Comparison of ENCODE assay signal across 26 cellular contexts in genomic region chr4:15794432-15794831, GRCh38. TPM values are rescaled to one million over a fixed set of nuclear protein-coding genes. Genes with fewer than 3 reads are reported as not detected.
DNase-seq lines count a peak whose midpoint lies in the region; ATAC-seq and TF ChIP-seq lines count a peak whose summit lies in the region.
"Had no signal": no experiment of that assay in that cellular context is flagged by ENCODE, and none has a peak within 500 bp of the region (broad histone marks: within the 10 kb centered on the region; RNA-seq: fewer than 3 reads in every experiment).

No MANE protein-coding gene starts in this region.

- no peaks in the 10 kb centered on the region for H3K4me1 ChIP-seq in gastroesophageal sphincter
- H3K4me1 ChIP-seq: ascending aorta, Peyer's patch, stomach had no signal

- no peak for TF ChIP-seq POLR2A in gastroesophageal sphincter (IDR thresholded peaks at IDR 0.05)

- no peaks in the 10 kb centered on the region for H3K9me3 Mint-ChIP-seq in activated CD4-positive, alpha-beta T cell treated with anti-CD3 and anti-CD28 coated beads for 36 hours (ENCODE audit: low read depth)
- no peaks in the 10 kb centered on the region for H3K9me3 Mint-ChIP-seq in activated naive CD8-positive, alpha-beta T cell (ENCODE audit: low read depth)
- H3K9me3 Mint-ChIP-seq in stimulated activated effector memory CD8-positive, alpha-beta T cell treated with anti-CD3 and anti-CD28 coated beads, Interleukin-12 subunit alpha, Interleukin-12 subunit beta, amount 100 ng/mL, for 72 hours, result no peaks in the 10 kb centered on the region
- H3K9me3 Mint-ChIP-seq: activated naive CD8-positive, alpha-beta T cell treated with anti-CD3 and anti-CD28 coated beads, Interleukin-2, amount 10 ng/mL, durations not matched to agents 7 days and 5 days; CD4-positive, CD25-positive, alpha-beta regulatory T cell; IgD-negative memory B cell had no signal

- no peak for TF ChIP-seq CTCF in gastroesophageal sphincter (IDR thresholded peaks at IDR 0.05)

- CTCF ChIA-PET in activated CD4-positive, alpha-beta T cell treated with anti-CD3 and anti-CD28 coated beads for 36 hours (lab: Charles Lee), result interaction anchor here (0.6 to 1.8 kb wide), 4 partner anchors 11 to 55 kb away, joined by 3 to 8 read pairs (median 3); no protein-coding TSS in a partner anchor

- no peak for TF ChIP-seq EP300 in gastroesophageal sphincter (IDR thresholded peaks at IDR 0.05)

- H3K27me3 ChIP-seq in gastroesophageal sphincter (no peaks in the 10 kb centered on the region), MG63 (peaks cover 15% of the 10 kb centered on the region)
- H3K27me3 ChIP-seq: ascending aorta, Peyer's patch, stomach had no signal

- 77 to 79% methylated on average over 2 of the region's 2 CpGs for WGBS in gastroesophageal sphincter (ENCODE audit: low coverage in 1 of 2), 2 donors

- H3K36me3 Mint-ChIP-seq in activated CD4-positive, alpha-beta T cell treated with anti-CD3 and anti-CD28 coated beads for 36 hours (ENCODE audit: low read depth), result peaks cover 7% of the 10 kb centered on the region
- peaks cover 5% of the 10 kb centered on the region for H3K36me3 Mint-ChIP-seq in activated naive CD8-positive, alpha-beta T cell
- peaks cover 5% of the 10 kb centered on the region for H3K36me3 Mint-ChIP-seq in stimulated activated effector memory CD8-positive, alpha-beta T cell treated with anti-CD3 and anti-CD28 coated beads, Interleukin-12 subunit alpha, Interleukin-12 subunit beta, amount 100 ng/mL, for 72 hours
- H3K36me3 Mint-ChIP-seq: CD4-positive, CD25-positive, alpha-beta regulatory T cell; IgD-negative memory B cell had no signal

- H3K27ac Mint-ChIP-seq in activated CD4-positive, alpha-beta T cell treated with anti-CD3 and anti-CD28 coated beads for 36 hours, result peak overlapping the region; percentile 76
- H3K27ac Mint-ChIP-seq in activated naive CD8-positive, alpha-beta T cell, result peak overlapping the region; percentile 91
- H3K27ac Mint-ChIP-seq in stimulated activated effector memory CD8-positive, alpha-beta T cell treated with anti-CD3 and anti-CD28 coated beads, Interleukin-12 subunit alpha, Interleukin-12 subunit beta, amount 100 ng/mL, for 72 hours, result peak overlapping the region; percentile 69
- H3K27ac Mint-ChIP-seq: activated naive CD8-positive, alpha-beta T cell treated with anti-CD3 and anti-CD28 coated beads, Interleukin-2, amount 10 ng/mL, durations not matched to agents 7 days and 5 days; GM23338; IgD-negative memory B cell had no signal

- no peaks in the 10 kb centered on the region for H3K36me3 ChIP-seq in gastroesophageal sphincter
- no peaks in the 10 kb centered on the region for H3K36me3 ChIP-seq in MG63
- H3K36me3 ChIP-seq: ascending aorta, Peyer's patch, stomach had no signal

- H3K4me3 Mint-ChIP-seq in activated CD4-positive, alpha-beta T cell treated with anti-CD3 and anti-CD28 coated beads for 36 hours, result peak overlapping the region; percentile 0
- H3K4me3 Mint-ChIP-seq in activated naive CD8-positive, alpha-beta T cell, result peak overlapping the region; percentile 52
- H3K4me3 Mint-ChIP-seq in stimulated activated effector memory CD8-positive, alpha-beta T cell treated with anti-CD3 and anti-CD28 coated beads, Interleukin-12 subunit alpha, Interleukin-12 subunit beta, amount 100 ng/mL, for 72 hours, result no peak overlapping the region
- H3K4me3 Mint-ChIP-seq: activated naive CD8-positive, alpha-beta T cell treated with anti-CD3 and anti-CD28 coated beads, Interleukin-2, amount 10 ng/mL, durations not matched to agents 7 days and 5 days; GM23338; IgD-negative memory B cell had no signal

- peaks cover 46% of the 10 kb centered on the region for H3K4me1 Mint-ChIP-seq in activated CD4-positive, alpha-beta T cell treated with anti-CD3 and anti-CD28 coated beads for 36 hours
- H3K4me1 Mint-ChIP-seq in activated naive CD8-positive, alpha-beta T cell (ENCODE audit: low read depth), result peaks cover 50% of the 10 kb centered on the region
- H3K4me1 Mint-ChIP-seq in stimulated activated effector memory CD8-positive, alpha-beta T cell treated with anti-CD3 and anti-CD28 coated beads, Interleukin-12 subunit alpha, Interleukin-12 subunit beta, amount 100 ng/mL, for 72 hours, result peaks cover 20% of the 10 kb centered on the region
- H3K4me1 Mint-ChIP-seq: GM23338 had no signal

- H3K9me3 ChIP-seq in gastroesophageal sphincter (no peaks in the 10 kb centered on the region), MG63 (no peaks in the 10 kb centered on the region)
- H3K9me3 ChIP-seq: ascending aorta, Peyer's patch, stomach had no signal

- H3K27me3 Mint-ChIP-seq in activated CD4-positive, alpha-beta T cell treated with anti-CD3 and anti-CD28 coated beads for 36 hours, result no peaks in the 10 kb centered on the region
- H3K27me3 Mint-ChIP-seq in activated naive CD8-positive, alpha-beta T cell, result no peaks in the 10 kb centered on the region
- H3K27me3 Mint-ChIP-seq: activated naive CD8-positive, alpha-beta T cell treated with anti-CD3 and anti-CD28 coated beads, Interleukin-2, amount 10 ng/mL, durations not matched to agents 7 days and 5 days; IgD-negative memory B cell had no signal

- DNase-seq in activated CD4-positive, alpha-beta T cell treated with anti-CD3 and anti-CD28 coated beads for 36 hours, result no peak
- DNase-seq in activated CD4-positive, alpha-beta T cell treated with anti-CD3 and anti-CD28 coated beads, Interleukin-2, amount 50 U/mL, for 48 hours, result no peak
- DNase-seq in Right ventricle myocardium superior (no peak), cardiac septum (ENCODE audit: low spot score) (no peak), MG63 (no peak)
- no peak for DNase-seq in stimulated activated effector memory CD8-positive, alpha-beta T cell treated with anti-CD3 and anti-CD28 coated beads, Interleukin-12 subunit alpha, Interleukin-12 subunit beta, amount 100 ng/mL, for 72 hours (ENCODE audit: low spot score in 2 of 2)
- DNase-seq: activated CD4-positive, CD25-positive, alpha-beta regulatory T cell; activated naive CD8-positive, alpha-beta T cell treated with anti-CD3 and anti-CD28 coated beads, Interleukin-2, amount 10 ng/mL, durations not matched to agents 7 days and 5 days; caudate nucleus; CD4-positive, CD25-positive, alpha-beta regulatory T cell; effector memory CD4-positive, alpha-beta T cell; islet precursor cell; NCI-H2107; NCI-H345; Peyer's patch; SIG-M5; stomach had no signal

- H3K27ac ChIP-seq in gastroesophageal sphincter, result no peak overlapping the region
- H3K27ac ChIP-seq: ascending aorta, epithelial cell of prostate, Peyer's patch, stomach had no signal

- intact Hi-C loops in activated CD4-positive, alpha-beta T cell treated with anti-CD3 and anti-CD28 coated beads for 36 hours (cut with DNase I, micrococcal nuclease), result loop anchor here (1.0 to 2.0 kb wide), 5 partner anchors 13 to 108 kb away; partner anchors contain the start of gene CD38 (in 1 of the 2)
- intact Hi-C loops in Right ventricle myocardium superior (cut with DNase I) (no loop called here), cardiac septum (cut with DNase I) (no loop called here)

- POLR2A ChIA-PET in activated CD4-positive, alpha-beta T cell treated with anti-CD3 and anti-CD28 coated beads for 36 hours (lab: Charles Lee), result no interaction called here

- ATAC-seq in activated CD4-positive, alpha-beta T cell treated with anti-CD3 and anti-CD28 coated beads for 36 hours, result no peak
- ATAC-seq in Right ventricle myocardium superior (ENCODE audit: poor library complexity) (peak; percentile 77), gastroesophageal sphincter (no peak)
- no peak for ATAC-seq in stimulated activated effector memory CD8-positive, alpha-beta T cell treated with anti-CD3 and anti-CD28 coated beads, Interleukin-12 subunit alpha, Interleukin-12 subunit beta, amount 100 ng/mL, for 72 hours
- ATAC-seq: GM23338 had no signal

- no peak overlapping the region for H3K4me3 ChIP-seq in gastroesophageal sphincter
- H3K4me3 ChIP-seq in MG63, result no peak overlapping the region
- H3K4me3 ChIP-seq: ascending aorta, coronary artery, GM23338, Peyer's patch, smooth muscle cell, stomach had no signal

RNA-seq across cellular contexts. Expression of gene CD38, which starts 16.3 kb away (rescaled TPM):
- 10 to 100 TPM; 15.0 to 17.3 TPM for total RNA-seq in activated CD4-positive, alpha-beta T cell treated with anti-CD3 and anti-CD28 coated beads for 36 hours
- total RNA-seq in Right ventricle myocardium superior, result 2.5 TPM
- 0.92 TPM for total RNA-seq in cardiac septum
- total RNA-seq in gastroesophageal sphincter, result 1 to 10 TPM; 1.0 to 5.8 (median 2.4) TPM
- total RNA-seq in MG63 (2014; rRNA removed; shearing (Covaris generic); ENCODE audit: low replicate concordance), result not detected in 2 replicates
- total RNA-seq: A172, smooth muscle cell had no signal

Comparison
In these comparisons a context has a peak if more than half of its experiments do, and no peak if none do; other contexts are left out.
1. intact Hi-C loops: an anchor here in activated CD4-positive, alpha-beta T cell treated with anti-CD3 and anti-CD28 coated beads for 36 hours (1.0 to 2.0 kb wide); none called in Right ventricle myocardium superior and cardiac septum.